In genomic region chr1:154973344-154974085, GRCh38 we compare ENCODE assay signal across 8 cellular contexts. TPM values are rescaled to one million over a fixed set of nuclear protein-coding genes. Genes with fewer than 3 reads are reported as not detected.
DNase-seq lines count a peak whose midpoint lies in the region; ATAC-seq and TF ChIP-seq lines count a peak whose summit lies in the region.

No MANE protein-coding gene starts in this region.

- H3K4me3 ChIP-seq in NB4 (ENCODE audit: low read depth, low read length) = peak overlapping the region; percentile 86
- H3K4me3 ChIP-seq in SJSA1 = peak overlapping the region; percentile 53
- H3K4me3 ChIP-seq in neutrophil (ENCODE audit: low read depth in 1 of 2, low read length in 1 of 2) = peak overlapping the region; percentile 75 to 94

- H3K27ac ChIP-seq in SJSA1 (peak overlapping the region; percentile 97), neutrophil (peak overlapping the region; percentile 98)

- H3K36me3 ChIP-seq in SJSA1 (peaks cover 50% of the 10 kb centered on the region), neutrophil (peaks cover 8% of the 10 kb centered on the region)

- H3K27me3 ChIP-seq in SJSA1 (replicated peaks) = no peaks in the 10 kb centered on the region
- H3K27me3 ChIP-seq in neutrophil = no peaks in the 10 kb centered on the region

- peak; percentile 22 for ATAC-seq in GM21360 (IDR thresholded peaks at IDR 0.05; ENCODE audit: unreplicated experiment)

- TF ChIP-seq POLR2A in NB4 (IDR thresholded peaks at IDR 0.05; ENCODE audit: extremely low read depth, insufficient read length) = peak; percentile 20

- H3K4me1 ChIP-seq in SJSA1 (replicated peaks) (peaks cover 52% of the 10 kb centered on the region), neutrophil (ENCODE audit: control insufficient read depth in 1 of 2, insufficient read depth in 1 of 2, low read depth in 1 of 2, low read length in 1 of 2) (peaks cover 60 to 61% of the 10 kb centered on the region in 2 experiments)

- DNase-seq in AG08396 (ENCODE audit: low spot score) (peak; percentile 79), NB4 (ENCODE audit: low read depth) (peak; percentile 95), SJSA1 (ENCODE audit: low read depth in 1 of 2, low spot score in 2 of 2) (peak; percentile 98 to 99), germinal center (ENCODE audit: low spot score) (peak; percentile 87), stromal cell of bone marrow (ENCODE audit: low read depth) (peak; percentile 93)
- DNase-seq in activated naive CD4-positive, alpha-beta T cell treated with Interleukin-2 at 50 U/mL for 16 hours = peak; percentile 93

- H3K9me3 ChIP-seq in SJSA1 (replicated peaks) (no peaks in the 10 kb centered on the region), neutrophil (no peaks in the 10 kb centered on the region)

- TF ChIP-seq CTCF in NB4 (IDR thresholded peaks at IDR 0.05; ENCODE audit: low read depth, low read length) (no peak), neutrophil (IDR thresholded peaks at IDR 0.05) (no peak)

RNA-seq across cellular contexts. Expression of gene CKS1B, which starts 1.0 kb away (rescaled TPM):
- total RNA-seq in SJSA1 (2014; rRNA removed; shearing (Covaris generic)) = 290 and 338 TPM in 2 replicates

RNA-seq across cellular contexts. Expression of gene SHC1, which starts 3.0 kb away (rescaled TPM):
- 101 and 155 TPM in 2 replicates for total RNA-seq in SJSA1 (2014; rRNA removed; shearing (Covaris generic))

RNA-seq across cellular contexts. Expression of gene FLAD1, which starts 9.6 kb away (rescaled TPM):
- 15.4 and 23.7 TPM in 2 replicates for total RNA-seq in SJSA1 (2014; rRNA removed; shearing (Covaris generic))

RNA-seq across cellular contexts. Expression of gene PYGO2, which starts 11.9 kb away (rescaled TPM):
- total RNA-seq in SJSA1 (2014; rRNA removed; shearing (Covaris generic)) = 18.0 and 20.0 TPM in 2 replicates

RNA-seq across cellular contexts. Expression of gene PBXIP1, which starts 17.6 kb away (rescaled TPM):
- 25.2 and 30.2 TPM in 2 replicates for total RNA-seq in SJSA1 (2014; rRNA removed; shearing (Covaris generic))

Comparison
In these comparisons a context has a peak if more than half of its experiments do, and no peak if none do; other contexts are left out.
1. Peak in every context shown above with its lines: DNase-seq, ATAC-seq, H3K4me3 ChIP-seq and H3K27ac ChIP-seq.